8 cellular contexts compared by ENCODE assay signal in genomic region chr2:69915050-69915945, GRCh38. TPM values are rescaled to one million over a fixed set of nuclear protein-coding genes. Genes with fewer than 3 reads are reported as not detected.
DNase-seq lines count a peak whose midpoint lies in the region; ATAC-seq, FAIRE-seq and TF ChIP-seq lines count a peak whose summit lies in the region.

MXD1 (plus strand) TSS chr2:69915109; CDS start chr2:69915331, 222 bp downstream.

- H3K4me3 Mint-ChIP-seq in activated naive CD4-positive, alpha-beta T cell treated with anti-CD3 and anti-CD28 coated beads for 36 hours, result peak within 1 kb of the TSS; percentile 83
- H3K4me3 Mint-ChIP-seq in brain, result peak within 1 kb of the TSS; percentile 85 to 89 (median 86)
- peak within 1 kb of the TSS; percentile 64 for H3K4me3 Mint-ChIP-seq in stimulated activated effector memory CD8-positive, alpha-beta T cell treated with anti-CD3 and anti-CD28 coated beads, Interleukin-12 subunit alpha, Interleukin-12 subunit beta, amount 100 ng/mL, for 72 hours

- peak within 1 kb of the TSS; percentile 93 for H3K9ac ChIP-seq in keratinocyte (ENCODE audit: control insufficient read depth, extremely low read depth, insufficient read depth, low read length)

- no peaks in the 10 kb centered on the region for H3K9me1 ChIP-seq in keratinocyte (ENCODE audit: control insufficient read depth, extremely low read depth, insufficient read depth, low read length)

- intact Hi-C loops in activated naive CD4-positive, alpha-beta T cell treated with anti-CD3 and anti-CD28 coated beads for 36 hours (cut with micrococcal nuclease), result loop anchor here (1.0 kb wide), 1 partner anchor 9 kb away; no protein-coding TSS in a partner anchor

- FAIRE-seq in keratinocyte (lab: Jason Lieb, UNC), result no peak

- H3K79me2 ChIP-seq in keratinocyte (ENCODE audit: control insufficient read depth, insufficient read depth, low read length), result peaks cover 8% of the 10 kb centered on the region

- CTCF ChIA-PET in activated naive CD4-positive, alpha-beta T cell treated with anti-CD3 and anti-CD28 coated beads for 36 hours (lab: Charles Lee), result interaction anchor here (1.1 to 6.7 kb wide), 8 partner anchors 18 to 226 kb away, joined by 3 to 80 read pairs (median 10); no protein-coding TSS in a partner anchor

- peaks cover 5 to 13% of the 10 kb centered on the region in 2 experiments for H3K36me3 ChIP-seq in keratinocyte (ENCODE audit: control insufficient read depth in 2 of 2, extremely low read depth in 1 of 2, insufficient read depth in 2 of 2, low read length in 2 of 2)

- H3K4me1 ChIP-seq in keratinocyte (ENCODE audit: control insufficient read depth, extremely low read depth, insufficient read depth, low read length), result peaks cover 22% of the 10 kb centered on the region

- peaks cover 36% of the 10 kb centered on the region for H3K4me1 Mint-ChIP-seq in activated naive CD4-positive, alpha-beta T cell treated with anti-CD3 and anti-CD28 coated beads for 36 hours (ENCODE audit: low read depth)
- peaks cover 49% of the 10 kb centered on the region for H3K4me1 Mint-ChIP-seq in brain
- peaks cover 22% of the 10 kb centered on the region for H3K4me1 Mint-ChIP-seq in stimulated activated effector memory CD8-positive, alpha-beta T cell treated with anti-CD3 and anti-CD28 coated beads, Interleukin-12 subunit alpha, Interleukin-12 subunit beta, amount 100 ng/mL, for 72 hours

- H3K4me2 ChIP-seq in keratinocyte (ENCODE audit: control insufficient read depth, extremely low read depth, insufficient read depth, low read depth, low read length), result peak within 1 kb of the TSS; percentile 74

- dilution Hi-C loops in keratinocyte (cut with MboI; ENCODE audit: extremely low pct_ligation_motif_present, low sequenced_read_pairs), result no loop called here

- H3K27me3 ChIP-seq in keratinocyte (ENCODE audit: control insufficient read depth, extremely low read depth, insufficient read depth, low read length), result no peaks in the 10 kb centered on the region

- peak within 1 kb of the TSS; percentile 87 for H3K27ac Mint-ChIP-seq in activated naive CD4-positive, alpha-beta T cell treated with anti-CD3 and anti-CD28 coated beads for 36 hours
- peak within 1 kb of the TSS; percentile 52 to 97 (median 88) for H3K27ac Mint-ChIP-seq in brain
- peak within 1 kb of the TSS; percentile 77 for H3K27ac Mint-ChIP-seq in stimulated activated effector memory CD8-positive, alpha-beta T cell treated with anti-CD3 and anti-CD28 coated beads, Interleukin-12 subunit alpha, Interleukin-12 subunit beta, amount 100 ng/mL, for 72 hours

- peak within 1 kb of the TSS; percentile 90 for H3K27ac ChIP-seq in keratinocyte (ENCODE audit: control insufficient read depth, insufficient read depth, low read length)

- TF ChIP-seq CTCF in brain (conservative IDR thresholded peaks at IDR 0.05), result no peak
- TF ChIP-seq CTCF in keratinocyte (optimal IDR thresholded peaks at IDR 0.05 in 1 of 3, IDR thresholded peaks at IDR 0.05 in 1 of 3, conservative IDR thresholded peaks at IDR 0.05 in 1 of 3; ENCODE audit: extremely low read depth in 1 of 3, insufficient read depth in 2 of 3, low read length in 3 of 3), result no peak

- H4K20me1 ChIP-seq in keratinocyte (ENCODE audit: control insufficient read depth, extremely low read depth, insufficient read depth, low read length), result no peaks in the 10 kb centered on the region

- peaks cover 1% of the 10 kb centered on the region for H3K36me3 Mint-ChIP-seq in activated naive CD4-positive, alpha-beta T cell treated with anti-CD3 and anti-CD28 coated beads for 36 hours (ENCODE audit: low read depth)
- peaks cover 18% of the 10 kb centered on the region for H3K36me3 Mint-ChIP-seq in brain
- peaks cover 72% of the 10 kb centered on the region for H3K36me3 Mint-ChIP-seq in stimulated activated effector memory CD8-positive, alpha-beta T cell treated with anti-CD3 and anti-CD28 coated beads, Interleukin-12 subunit alpha, Interleukin-12 subunit beta, amount 100 ng/mL, for 72 hours

- H3K4me3 ChIP-seq in keratinocyte (ENCODE audit: control insufficient read depth in 2 of 3, extremely low read depth in 1 of 3, insufficient read depth in 2 of 3, low read depth in 1 of 3, low read length in 3 of 3), result peak within 1 kb of the TSS; percentile 74 to 94 (median 77)

- H3K9me3 ChIP-seq in keratinocyte (ENCODE audit: control insufficient read depth, low read depth, low read length), result no peaks in the 10 kb centered on the region

- peak within 1 kb of the TSS; percentile 39 for H2AFZ ChIP-seq in keratinocyte (ENCODE audit: control insufficient read depth, low read length)

- DNase-seq in activated naive CD4-positive, alpha-beta T cell treated with anti-CD3 and anti-CD28 coated beads for 36 hours, result peak; percentile 34
- DNase-seq in activated naive CD4-positive, alpha-beta T cell treated with anti-CD3 and anti-CD28 coated beads, Interleukin-2, amount 50 U/mL, for 16 hours, result no peak
- DNase-seq in NAMALWA (ENCODE audit: low spot score) (peak; percentile 50), keratinocyte (ENCODE audit: low read depth, low spot score) (no peak), NCI-H2081 treated with DMSO at 0.1 percent for 48 hours (lab: John Stamatoyannopoulos, UW) (no peak), NCI-H2107 (lab: John Stamatoyannopoulos, UW) (no peak)
- peak in 1 of 2 donors; percentile 25 for DNase-seq in stimulated activated effector memory CD8-positive, alpha-beta T cell treated with anti-CD3 and anti-CD28 coated beads, Interleukin-12 subunit alpha, Interleukin-12 subunit beta, amount 100 ng/mL, for 72 hours (ENCODE audit: low spot score in 2 of 2)

- H3K27me3 Mint-ChIP-seq in activated naive CD4-positive, alpha-beta T cell treated with anti-CD3 and anti-CD28 coated beads for 36 hours (ENCODE audit: low read depth), result no peaks in the 10 kb centered on the region
- H3K27me3 Mint-ChIP-seq in brain, result peaks cover 7% of the 10 kb centered on the region

- no peaks in the 10 kb centered on the region for H3K9me3 Mint-ChIP-seq in activated naive CD4-positive, alpha-beta T cell treated with anti-CD3 and anti-CD28 coated beads for 36 hours
- no peaks in the 10 kb centered on the region for H3K9me3 Mint-ChIP-seq in brain
- H3K9me3 Mint-ChIP-seq in stimulated activated effector memory CD8-positive, alpha-beta T cell treated with anti-CD3 and anti-CD28 coated beads, Interleukin-12 subunit alpha, Interleukin-12 subunit beta, amount 100 ng/mL, for 72 hours, result no peaks in the 10 kb centered on the region

- no peak for ATAC-seq in stimulated activated effector memory CD8-positive, alpha-beta T cell treated with anti-CD3 and anti-CD28 coated beads, Interleukin-12 subunit alpha, Interleukin-12 subunit beta, amount 100 ng/mL, for 72 hours

RNA-seq across cellular contexts. Expression of gene MXD1, which starts in this region (rescaled TPM):
- 1 to 10 TPM; 7.6 to 9.6 TPM for total RNA-seq in activated naive CD4-positive, alpha-beta T cell treated with anti-CD3 and anti-CD28 coated beads for 36 hours
- polyA plus RNA-seq in brain (ENCODE audit: insufficient read depth, low read depth, low replicate concordance) (4.7 TPM), keratinocyte (7.8 to 15.9 TPM (median 14.6 TPM) in 3 replicates)
- polyA plus RNA-seq in keratinocyte (2011; ENCODE audit: low read depth), result 93.2 TPM
- 5.9 and 11.0 TPM in 2 replicates for polyA plus RNA-seq in keratinocyte (2011; cell fraction: cytosol; rRNA removed)
- 24.3 and 31.4 TPM in 2 replicates for polyA plus RNA-seq in keratinocyte (2011; cell fraction: nucleus; rRNA removed)
- 4.0 and 29.3 TPM in 2 replicates for polyA plus RNA-seq in keratinocyte (2012; ENCODE audit: low replicate concordance)
- polyA minus RNA-seq in keratinocyte, result 12.2 to 18.0 TPM (median 13.0 TPM) in 3 replicates
- 7.7 TPM for polyA minus RNA-seq in keratinocyte (2011; cell fraction: cytosol; rRNA and poly(A)+ RNA removed)
- polyA minus RNA-seq in keratinocyte (2011; cell fraction: nucleus; rRNA and poly(A)+ RNA removed), result 14.7 and 20.2 TPM in 2 replicates

Comparison
In these comparisons a context has a peak if more than half of its experiments do, and no peak if none do; other contexts are left out.
1. DNase-seq: peak in activated naive CD4-positive, alpha-beta T cell treated with anti-CD3 and anti-CD28 coated beads for 36 hours (single experiment) and NAMALWA (single experiment); none in activated naive CD4-positive, alpha-beta T cell treated with anti-CD3 and anti-CD28 coated beads, Interleukin-2, amount 50 U/mL, for 16 hours (single experiment), keratinocyte (single experiment), NCI-H2081 treated with DMSO at 0.1 percent for 48 hours (single experiment) and NCI-H2107 (single experiment).
2. Peak in every context shown above with its lines, with median percentiles within 50 percentile points of each other: H3K27ac Mint-ChIP-seq and H3K4me3 Mint-ChIP-seq.